ENCODE assay signal across 8 cellular contexts in genomic region chr9:82031538-82032280, GRCh38. TPM values are rescaled to one million over a fixed set of nuclear protein-coding genes. Genes with fewer than 3 reads are reported as not detected.
DNase-seq lines count a peak whose midpoint lies in the region; ATAC-seq lines count a peak whose summit lies in the region.

No MANE protein-coding gene starts in this region.

- no peaks in the 10 kb centered on the region for H3K9me3 ChIP-seq in mesenchymal stem cell (ENCODE audit: control insufficient read depth, low read length)
- no peaks in the 10 kb centered on the region for H3K9me3 ChIP-seq in CD8-positive, alpha-beta memory T cell (ENCODE audit: low read length)

- H3K79me1 ChIP-seq in mesenchymal stem cell (replicated peaks; ENCODE audit: low read length, poor library complexity, severe bottlenecking), result no peaks in the 10 kb centered on the region

- peaks cover 0 to 1% of the 10 kb centered on the region in 2 donors for H3K27me3 Mint-ChIP-seq in CD8-positive, alpha-beta memory T cell
- peaks cover 0 to 5% of the 10 kb centered on the region in 2 donors for H3K27me3 Mint-ChIP-seq in stimulated activated naive B cell treated with anti-CD40 and anti-IgM and Interleukin-4, amounts not matched to agents 10 μg/mL and 1 μg/mL and 100 μg/mL, for 72 hours

- H2AFZ ChIP-seq in mesenchymal stem cell (ENCODE audit: low read depth, low read length), result no peak overlapping the region

- H4K91ac ChIP-seq in mesenchymal stem cell (ENCODE audit: low read length), result no peak overlapping the region

- no peak overlapping the region for H2BK120ac ChIP-seq in mesenchymal stem cell (ENCODE audit: low read depth, low read length)

- no peaks in the 10 kb centered on the region for H3K27me3 ChIP-seq in mesenchymal stem cell (ENCODE audit: control insufficient read depth in 1 of 2, insufficient read depth in 1 of 2, low read length in 2 of 2)
- H3K27me3 ChIP-seq in CD8-positive, alpha-beta memory T cell (ENCODE audit: insufficient read depth, low read length, poor library complexity, severe bottlenecking), result no peaks in the 10 kb centered on the region

- CTCF ChIA-PET in CD8-positive, alpha-beta memory T cell (lab: Charles Lee), result no interaction called here

- H3K9ac ChIP-seq in mesenchymal stem cell (ENCODE audit: low read length), result no peak overlapping the region

- no peak overlapping the region for H3K27ac Mint-ChIP-seq in CD8-positive, alpha-beta memory T cell
- H3K27ac Mint-ChIP-seq in stimulated activated naive B cell treated with anti-CD40 and anti-IgM and Interleukin-4, amounts not matched to agents 10 μg/mL and 1 μg/mL and 100 μg/mL, for 72 hours, result no peak overlapping the region

- no peaks in the 10 kb centered on the region for H3K4me1 ChIP-seq in mesenchymal stem cell (ENCODE audit: control insufficient read depth, insufficient read depth, low read depth, low read length)
- H3K4me1 ChIP-seq in CD8-positive, alpha-beta memory T cell (ENCODE audit: insufficient read depth, low read length), result no peaks in the 10 kb centered on the region

- 37% methylated on average over 5 of the region's 5 CpGs for WGBS in mesenchymal stem cell

- H2AK5ac ChIP-seq in mesenchymal stem cell (ENCODE audit: low read length, severe bottlenecking), result no peak overlapping the region

- peak; percentile 46 for DNase-seq in AG08396 (ENCODE audit: low spot score)
- peak; percentile 75 for DNase-seq in MV-4-11 (lab: John Stamatoyannopoulos, UW)
- DNase-seq in cerebellum (ENCODE audit: low spot score), result peak; percentile 42
- DNase-seq in mesenchymal stem cell, result peak; percentile 80
- DNase-seq in CD8-positive, alpha-beta memory T cell, result no peak
- no peak for DNase-seq in stimulated activated naive B cell treated with anti-CD40 and anti-IgM and Interleukin-4, amounts not matched to agents 10 μg/mL and 1 μg/mL and 100 μg/mL, for 72 hours

- no peak overlapping the region for H4K8ac ChIP-seq in mesenchymal stem cell (ENCODE audit: low read length)

- peak overlapping the region in 1 of 2 experiments; percentile 85 for H3K4ac ChIP-seq in mesenchymal stem cell (ENCODE audit: low read depth in 1 of 2, low read length in 2 of 2)

- H2BK5ac ChIP-seq in mesenchymal stem cell (ENCODE audit: low read depth, low read length, poor library complexity, severe bottlenecking), result no peak overlapping the region

- H2BK12ac ChIP-seq in mesenchymal stem cell (ENCODE audit: low read length in 2 of 2), result peak overlapping the region; percentile 79 to 89

- ATAC-seq in stimulated activated naive B cell treated with anti-CD40 and anti-IgM and Interleukin-4, amounts not matched to agents 10 μg/mL and 1 μg/mL and 100 μg/mL, for 72 hours (replicated peaks), result no peak
- ATAC-seq in HG02610 (IDR thresholded peaks at IDR 0.05; ENCODE audit: unreplicated experiment) (no peak), HG03342 (IDR thresholded peaks at IDR 0.05; ENCODE audit: unreplicated experiment) (no peak)

- no peak overlapping the region for H3K14ac ChIP-seq in mesenchymal stem cell (ENCODE audit: low read length in 2 of 2)

- H3K18ac ChIP-seq in mesenchymal stem cell (ENCODE audit: low read depth in 1 of 2, low read length in 2 of 2), result peak overlapping the region; percentile 77 to 85

- H3K4me3 Mint-ChIP-seq in CD8-positive, alpha-beta memory T cell, result no peak overlapping the region
- no peak overlapping the region for H3K4me3 Mint-ChIP-seq in stimulated activated naive B cell treated with anti-CD40 and anti-IgM and Interleukin-4, amounts not matched to agents 10 μg/mL and 1 μg/mL and 100 μg/mL, for 72 hours

- H3K4me2 ChIP-seq in mesenchymal stem cell (ENCODE audit: low read length, poor library complexity, severe bottlenecking), result no peak overlapping the region

- H2BK15ac ChIP-seq in mesenchymal stem cell (ENCODE audit: low read depth, poor library complexity, severe bottlenecking), result no peak overlapping the region

- no peak overlapping the region for H3K23ac ChIP-seq in mesenchymal stem cell (ENCODE audit: low read length in 2 of 2)

- H3K36me3 Mint-ChIP-seq in CD8-positive, alpha-beta memory T cell, result no peaks in the 10 kb centered on the region
- H3K36me3 Mint-ChIP-seq in stimulated activated naive B cell treated with anti-CD40 and anti-IgM and Interleukin-4, amounts not matched to agents 10 μg/mL and 1 μg/mL and 100 μg/mL, for 72 hours, result no peaks in the 10 kb centered on the region

- H3K4me3 ChIP-seq in mesenchymal stem cell (ENCODE audit: insufficient read depth in 1 of 2, low read depth in 1 of 2, low read length in 2 of 2), result no peak overlapping the region
- no peak overlapping the region for H3K4me3 ChIP-seq in CD8-positive, alpha-beta memory T cell (ENCODE audit: low read length)

- H3K9me3 Mint-ChIP-seq in CD8-positive, alpha-beta memory T cell, result peaks cover 0 to 12% (median 0%) of the 10 kb centered on the region in 5 donors
- H3K9me3 Mint-ChIP-seq in stimulated activated naive B cell treated with anti-CD40 and anti-IgM and Interleukin-4, amounts not matched to agents 10 μg/mL and 1 μg/mL and 100 μg/mL, for 72 hours, result peaks cover 0 to 2% of the 10 kb centered on the region in 2 donors

- no peak overlapping the region for H3K27ac ChIP-seq in mesenchymal stem cell (ENCODE audit: low read length, poor library complexity, severe bottlenecking)
- H3K27ac ChIP-seq in CD8-positive, alpha-beta memory T cell (ENCODE audit: low read depth, low read length), result no peak overlapping the region

- H3K36me3 ChIP-seq in mesenchymal stem cell (ENCODE audit: control insufficient read depth in 1 of 2, insufficient read depth in 2 of 2, low read depth in 1 of 2, low read length in 2 of 2), result no peaks in the 10 kb centered on the region
- no peaks in the 10 kb centered on the region for H3K36me3 ChIP-seq in CD8-positive, alpha-beta memory T cell (ENCODE audit: insufficient read depth, low read length)

- H3K4me1 Mint-ChIP-seq in CD8-positive, alpha-beta memory T cell, result no peaks in the 10 kb centered on the region
- no peaks in the 10 kb centered on the region for H3K4me1 Mint-ChIP-seq in stimulated activated naive B cell treated with anti-CD40 and anti-IgM and Interleukin-4, amounts not matched to agents 10 μg/mL and 1 μg/mL and 100 μg/mL, for 72 hours

- POLR2A ChIA-PET in CD8-positive, alpha-beta memory T cell (lab: Charles Lee), result no interaction called here

RNA-seq across cellular contexts. Expression of gene SPATA31D1, which starts 43.1 kb away (rescaled TPM):
- not detected for total RNA-seq in cerebellum
- polyA plus RNA-seq in mesenchymal stem cell (2013, experiment 1 of 2), result not detected
- polyA plus RNA-seq in mesenchymal stem cell (2013, experiment 2 of 2), result not detected
- not detected for total RNA-seq in CD8-positive, alpha-beta memory T cell
- not detected for polyA plus RNA-seq in CD8-positive, alpha-beta memory T cell

Comparison
In these comparisons a context has a peak if more than half of its experiments do, and no peak if none do; other contexts are left out.
1. DNase-seq: peak in AG08396 (single experiment), MV-4-11 (single experiment), cerebellum (single experiment) and mesenchymal stem cell (single experiment); none in CD8-positive, alpha-beta memory T cell (0 of 5) and stimulated activated naive B cell treated with anti-CD40 and anti-IgM and Interleukin-4, amounts not matched to agents 10 μg/mL and 1 μg/mL and 100 μg/mL, for 72 hours (single experiment).